In the genomic region with DNA sequence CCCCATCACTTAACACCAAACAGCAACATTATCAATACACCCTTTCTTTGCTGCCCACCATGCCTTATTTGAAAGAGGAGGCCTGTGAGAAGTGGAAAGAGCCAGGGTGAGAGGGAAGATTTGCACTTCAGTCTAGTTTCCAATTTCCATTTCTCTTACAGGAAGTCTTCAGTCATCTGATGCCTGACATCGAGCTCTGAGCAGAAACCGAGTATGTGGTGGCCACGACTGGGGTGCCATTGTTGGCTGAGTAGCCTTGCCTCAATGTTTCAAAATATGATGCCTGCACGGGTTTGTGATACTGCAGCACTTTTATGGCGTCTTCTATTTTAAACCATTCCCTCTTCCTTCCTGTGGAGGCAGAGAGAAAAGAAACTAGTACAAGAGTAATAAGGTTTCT, we compare ENCODE assay signal across 16 cellular contexts. TPM values are rescaled to one million over a fixed set of nuclear protein-coding genes. Genes with fewer than 3 reads are reported as not detected.
A peak's percentile ranks its signal among the peaks of the same experiment; 100 is the strongest.
DNase-seq lines count a peak whose midpoint lies in the region; ATAC-seq and TF ChIP-seq lines count a peak whose summit lies in the region.
"Had no signal": no experiment of that assay in that cellular context is flagged by ENCODE, and none has a peak within 500 bp of the region (broad histone marks: within the 10 kb centered on the region; RNA-seq: fewer than 3 reads in every experiment).

No MANE protein-coding gene starts in this region.

- ATAC-seq in GM19463 (IDR thresholded peaks at IDR 0.05; ENCODE audit: unreplicated experiment) (peak; percentile 51), activated B cell treated with CpG ODN at 0.5 μM for 24 hours (ENCODE audit: low read depth) (no peak), HG03196 (IDR thresholded peaks at IDR 0.05; ENCODE audit: unreplicated experiment) (no peak), aorta (ENCODE audit: low FRiP score) (no peak), GM21360 (IDR thresholded peaks at IDR 0.05; ENCODE audit: unreplicated experiment) (no peak)

- WGBS in aorta, 2 donors: 30 to 45% methylated on average over 5 of the region's 5 CpGs

- peaks cover 15% of the 10 kb centered on the region for H3K4me1 Mint-ChIP-seq in activated T-cell treated with anti-CD3 and anti-CD28 coated beads, Interleukin-2, amount 50 U/mL, for 24 hours (ENCODE audit: low read depth)
- H3K4me1 Mint-ChIP-seq in activated B cell treated with CpG ODN at 0.5 μM for 24 hours (peaks cover 53% of the 10 kb centered on the region), neural crest cell (peaks cover 54% of the 10 kb centered on the region)
- H3K4me1 Mint-ChIP-seq: neural progenitor cell had no signal

- no peak for TF ChIP-seq CTCF in activated B cell treated with CpG ODN at 0.5 μM for 24 hours (IDR thresholded peaks at IDR 0.05)
- TF ChIP-seq CTCF in neural crest cell (conservative IDR thresholded peaks at IDR 0.05): no peak

- POLR2A ChIA-PET in activated B cell treated with CpG ODN at 0.5 μM for 24 hours (lab: Charles Lee): no interaction called here

- no peaks in the 10 kb centered on the region for H3K27me3 Mint-ChIP-seq in activated T-cell treated with anti-CD3 and anti-CD28 coated beads, Interleukin-2, amount 50 U/mL, for 24 hours
- no peaks in the 10 kb centered on the region for H3K27me3 Mint-ChIP-seq in activated B cell treated with CpG ODN at 0.5 μM for 24 hours
- no peaks in the 10 kb centered on the region for H3K27me3 Mint-ChIP-seq in neural crest cell (ENCODE audit: low read depth)

- H3K36me3 ChIP-seq in aorta (ENCODE audit: control insufficient read depth in 1 of 2, insufficient read depth in 2 of 2, low read length in 1 of 2): peaks cover 5 to 6% of the 10 kb centered on the region in 2 donors
- H3K36me3 ChIP-seq: neural progenitor cell had no signal

- DNase-seq in activated T-cell treated with anti-CD3 and anti-CD28 coated beads, Interleukin-2, amount 50 U/mL, for 24 hours: no peak
- no peak for DNase-seq in activated T-cell treated with anti-CD3 and anti-CD28 coated beads, Interleukin-2, amount 50 U/mL, for 1 hour
- DNase-seq in activated B cell treated with CpG ODN at 0.5 μM for 24 hours (no peak), neural crest cell (ENCODE audit: low read depth, low spot score) (no peak), aorta (no peak)
- DNase-seq: activated CD4-positive, CD25-positive, alpha-beta regulatory T cell treated with anti-CD3 and anti-CD28 coated beads, Interleukin-2, amount 50 U/mL, for 72 hours; DMS79 treated with DMSO at 0.1 percent for 48 hours; kidney glomerular epithelial cell; NCI-H1436; small intestine had no signal

- H3K4me3 ChIP-seq in aorta (ENCODE audit: low read length in 2 of 2): no peak overlapping the region
- H3K4me3 ChIP-seq: adrenal gland, neural progenitor cell, vagina had no signal

- no peak overlapping the region for H3K4me3 Mint-ChIP-seq in activated T-cell treated with anti-CD3 and anti-CD28 coated beads, Interleukin-2, amount 50 U/mL, for 24 hours
- H3K4me3 Mint-ChIP-seq in activated B cell treated with CpG ODN at 0.5 μM for 24 hours: no peak overlapping the region
- H3K4me3 Mint-ChIP-seq in neural crest cell: peak overlapping the region; percentile 28
- H3K4me3 Mint-ChIP-seq: neural progenitor cell had no signal

- no peaks in the 10 kb centered on the region for H3K9me3 Mint-ChIP-seq in activated T-cell treated with anti-CD3 and anti-CD28 coated beads, Interleukin-2, amount 50 U/mL, for 24 hours
- no peaks in the 10 kb centered on the region for H3K9me3 Mint-ChIP-seq in activated B cell treated with CpG ODN at 0.5 μM for 24 hours
- H3K9me3 Mint-ChIP-seq in neural crest cell: no peaks in the 10 kb centered on the region
- H3K9me3 Mint-ChIP-seq: neural progenitor cell had no signal

- H3K4me1 ChIP-seq in aorta (ENCODE audit: control insufficient read depth in 1 of 2, insufficient read depth in 2 of 2, low read length in 2 of 2): no peaks in the 10 kb centered on the region
- H3K4me1 ChIP-seq: neural progenitor cell, vagina had no signal

- no peak overlapping the region for H3K27ac ChIP-seq in aorta (ENCODE audit: low read depth in 1 of 2, low read length in 2 of 2)
- H3K27ac ChIP-seq: neural progenitor cell, vagina had no signal

- intact Hi-C loops in activated B cell treated with CpG ODN at 0.5 μM for 24 hours (cut with micrococcal nuclease): no loop called here
- intact Hi-C loops in aorta (cut with DNase I): no loop called here

- no peaks in the 10 kb centered on the region for H3K9me3 ChIP-seq in aorta (ENCODE audit: control insufficient read depth, low read length)
- H3K9me3 ChIP-seq: adrenal gland, vagina had no signal

- peak overlapping the region; percentile 73 for H3K27ac Mint-ChIP-seq in activated T-cell treated with anti-CD3 and anti-CD28 coated beads, Interleukin-2, amount 50 U/mL, for 24 hours
- H3K27ac Mint-ChIP-seq in activated B cell treated with CpG ODN at 0.5 μM for 24 hours (peak overlapping the region; percentile 39), neural crest cell (ENCODE audit: unreplicated experiment) (peak overlapping the region; percentile 95)
- H3K27ac Mint-ChIP-seq: neural progenitor cell had no signal

- peaks cover 80% of the 10 kb centered on the region for H3K36me3 Mint-ChIP-seq in activated T-cell treated with anti-CD3 and anti-CD28 coated beads, Interleukin-2, amount 50 U/mL, for 24 hours (ENCODE audit: low read depth)
- peaks cover 64% of the 10 kb centered on the region for H3K36me3 Mint-ChIP-seq in activated B cell treated with CpG ODN at 0.5 μM for 24 hours (ENCODE audit: low read depth)
- H3K36me3 Mint-ChIP-seq in neural crest cell (ENCODE audit: low read depth): peaks cover 15% of the 10 kb centered on the region

- CTCF ChIA-PET in activated B cell treated with CpG ODN at 0.5 μM for 24 hours (lab: Charles Lee): no interaction called here

- H3K27me3 ChIP-seq in aorta (ENCODE audit: control insufficient read depth in 1 of 2, insufficient read depth in 2 of 2, low read length in 1 of 2): no peaks in the 10 kb centered on the region
- H3K27me3 ChIP-seq: adrenal gland, neural progenitor cell, vagina had no signal

RNA-seq across cellular contexts. Expression of gene SMIM29, which starts 39.8 kb away (rescaled TPM):
- total RNA-seq in activated B cell treated with CpG ODN at 0.5 μM for 24 hours (25.8 and 27.7 TPM in 2 replicates), neural crest cell (13.5 and 13.9 TPM in 2 replicates), aorta (10 to 100 TPM; 14.0 to 20.0 TPM)
- polyA plus RNA-seq in aorta: 10 to 100 TPM; 32.4 to 46.0 TPM

RNA-seq across cellular contexts. Expression of gene HMGA1, which starts 51.9 kb away (rescaled TPM):
- total RNA-seq in activated B cell treated with CpG ODN at 0.5 μM for 24 hours (186 and 188 TPM in 2 replicates), neural crest cell (1,143 and 1,176 TPM in 2 replicates), aorta (10 to 100 TPM; 18.0 to 19.2 TPM)
- polyA plus RNA-seq in aorta: 10 to 100 TPM; 11.0 to 25.5 TPM

Comparison
In these comparisons a context has a peak if more than half of its experiments do, and no peak if none do; other contexts are left out.
1. H3K27ac Mint-ChIP-seq: peak in every context shown above with its lines; median percentile 95 in neural crest cell; 73 in activated T-cell treated with anti-CD3 and anti-CD28 coated beads, Interleukin-2, amount 50 U/mL, for 24 hours; 39 in activated B cell treated with CpG ODN at 0.5 μM for 24 hours.